Comparison of ENCODE assay signal across 1 cellular context in genomic region chr2:241637233-241638062, GRCh38.
A peak's percentile ranks its signal among the peaks of the same experiment; 100 is the strongest.
TF ChIP-seq lines count a peak whose summit lies in the region.

Gene ATG4B (plus strand): TSS chr2:241637693. CDS start chr2:241637715, 22 bp downstream.

TF ChIP-seq in HepG2, 621 proteins besides CTCF, POLR2A, EP300 and RAD21 (continued from another document and continues in another):
- peak; percentile 97 for TF ChIP-seq ZNF574 (CRISPR knock-in tag; IDR thresholded peaks at IDR 0.05)
- peak; percentile 72; the same call in 1 of the 2 replicates for TF ChIP-seq CSRNP1 (CRISPR knock-in tag; IDR thresholded peaks at IDR 0.05)
- TF ChIP-seq POGZ (CRISPR knock-in tag; IDR thresholded peaks at IDR 0.05), result peak; percentile 70; the same call in 1 of the 2 replicates
- TF ChIP-seq ZNF441 (CRISPR knock-in tag; IDR thresholded peaks at IDR 0.05; ENCODE audit: borderline replicate concordance), result peak; percentile 27; the same call in 1 of the 2 replicates
- TF ChIP-seq ZNF747 (CRISPR knock-in tag; IDR thresholded peaks at IDR 0.05; ENCODE audit: borderline replicate concordance), result peak; percentile 95
- TF ChIP-seq GLI4 (CRISPR knock-in tag; IDR thresholded peaks at IDR 0.05; ENCODE audit: borderline replicate concordance), result no peak
- TF ChIP-seq KDM5B (CRISPR knock-in tag; IDR thresholded peaks at IDR 0.05; ENCODE audit: borderline replicate concordance), result peak; percentile 91; the same call in 1 of the 2 replicates
- TF ChIP-seq PTBP1 (IDR thresholded peaks at IDR 0.05; ENCODE audit: low read depth, low read length, poor library complexity, severe bottlenecking), result peak; percentile 40
- peak; percentile 83 for TF ChIP-seq SP4 (CRISPR knock-in tag; IDR thresholded peaks at IDR 0.05)
- TF ChIP-seq HDAC2 (CRISPR knock-in tag; IDR thresholded peaks at IDR 0.05), result peak; percentile 79; the same call in 1 of the 2 replicates
- no peak for TF ChIP-seq KAT2B (IDR thresholded peaks at IDR 0.05; ENCODE audit: borderline replicate concordance, low read depth, low read length)
- no peak for TF ChIP-seq ZNF749 (CRISPR knock-in tag; IDR thresholded peaks at IDR 0.05; ENCODE audit: borderline replicate concordance)
- TF ChIP-seq FOXA1 (IDR thresholded peaks at IDR 0.05), result no peak
- peak; percentile 38; the same call in 1 of the 2 replicates for TF ChIP-seq FOXA1 (CRISPR knock-in tag; IDR thresholded peaks at IDR 0.05)
- TF ChIP-seq ZNF569 (CRISPR knock-in tag; IDR thresholded peaks at IDR 0.05; ENCODE audit: borderline replicate concordance), result no peak
- TF ChIP-seq ZBTB44 (CRISPR knock-in tag; IDR thresholded peaks at IDR 0.05), result peak; percentile 57; the same call in 1 of the 2 replicates
- TF ChIP-seq ZBTB20 (CRISPR knock-in tag; IDR thresholded peaks at IDR 0.05; ENCODE audit: borderline replicate concordance, low read depth), result peak; percentile 64; the same call in 1 of the 2 replicates
- TF ChIP-seq FOXK1 (CRISPR knock-in tag; IDR thresholded peaks at IDR 0.05; ENCODE audit: borderline replicate concordance, low read depth), result peak; percentile 94
- peak; percentile 74 for TF ChIP-seq DMAP1 (CRISPR knock-in tag; IDR thresholded peaks at IDR 0.05)
- no peak for TF ChIP-seq ZNF30 (CRISPR knock-in tag; IDR thresholded peaks at IDR 0.05)
- 0 out of 2 replicates have a peak, but pooled peaks have one; percentile 41 for TF ChIP-seq RCOR2 (CRISPR knock-in tag; IDR thresholded peaks at IDR 0.05)
- TF ChIP-seq ZNF550 (CRISPR knock-in tag; IDR thresholded peaks at IDR 0.05; ENCODE audit: borderline replicate concordance), result no peak
- 0 out of 2 replicates have a peak, but pooled peaks have one; percentile 37 for TF ChIP-seq SP140L (CRISPR knock-in tag; IDR thresholded peaks at IDR 0.05; ENCODE audit: borderline replicate concordance)
- no peak for TF ChIP-seq HMG20B (CRISPR knock-in tag; conservative IDR thresholded peaks at IDR 0.05)
- no peak; the same call in 1 of the 2 replicates for TF ChIP-seq ZNF580 (CRISPR knock-in tag; IDR thresholded peaks at IDR 0.05; ENCODE audit: borderline replicate concordance, low read depth)
- no peak for TF ChIP-seq SRSF9 (IDR thresholded peaks at IDR 0.05; ENCODE audit: borderline replicate concordance, insufficient read depth, low read depth, low read length, poor library complexity, severe bottlenecking)
- 0 out of 2 replicates have a peak, but pooled peaks have one; percentile 81 for TF ChIP-seq ZNF713 (CRISPR knock-in tag; IDR thresholded peaks at IDR 0.05)
- TF ChIP-seq ZNF260 (CRISPR knock-in tag; IDR thresholded peaks at IDR 0.05; ENCODE audit: borderline replicate concordance, low read depth), result 0 out of 2 replicates have a peak, but pooled peaks have one; percentile 69
- TF ChIP-seq GMEB2 (CRISPR knock-in tag; IDR thresholded peaks at IDR 0.05; ENCODE audit: low read depth), result peak; percentile 95
- TF ChIP-seq PHB2 (IDR thresholded peaks at IDR 0.05; ENCODE audit: partially characterized antibody), result no peak
- peak; percentile 86; the same call in 1 of the 2 replicates for TF ChIP-seq CBX5 (CRISPR knock-in tag; IDR thresholded peaks at IDR 0.05; ENCODE audit: borderline replicate concordance)
- TF ChIP-seq GTF2F1 (IDR thresholded peaks at IDR 0.05; ENCODE audit: low read length), result no peak
- TF ChIP-seq ZBTB7B (CRISPR knock-in tag; IDR thresholded peaks at IDR 0.05), result peak; percentile 83
- TF ChIP-seq ZFP91 (CRISPR knock-in tag; IDR thresholded peaks at IDR 0.05; ENCODE audit: borderline replicate concordance), result peak; percentile 91
- TF ChIP-seq KAT8 (CRISPR knock-in tag; IDR thresholded peaks at IDR 0.05), result peak; percentile 95
- peak; percentile 90 for TF ChIP-seq ZNF205 (CRISPR knock-in tag; IDR thresholded peaks at IDR 0.05)
- TF ChIP-seq SALL1 (CRISPR knock-in tag; IDR thresholded peaks at IDR 0.05), result peak; percentile 85
- TF ChIP-seq HMGXB3 (CRISPR knock-in tag; IDR thresholded peaks at IDR 0.05; ENCODE audit: borderline replicate concordance), result peak; percentile 90; the same call in 1 of the 2 replicates
- TF ChIP-seq RBAK (CRISPR knock-in tag; IDR thresholded peaks at IDR 0.05), result no peak
- TF ChIP-seq NR0B2 (CRISPR knock-in tag; IDR thresholded peaks at IDR 0.05), result no peak; the same call in 1 of the 2 replicates
- TF ChIP-seq GATA4 (IDR thresholded peaks at IDR 0.05; ENCODE audit: borderline replicate concordance, low read depth), result peak; percentile 73
- TF ChIP-seq ZNF704 (CRISPR knock-in tag; IDR thresholded peaks at IDR 0.05; ENCODE audit: borderline replicate concordance), result peak; percentile 92
- TF ChIP-seq TAF1 (CRISPR knock-in tag; IDR thresholded peaks at IDR 0.05), result peak; percentile 88
- no peak for TF ChIP-seq ZNF253 (CRISPR knock-in tag; IDR thresholded peaks at IDR 0.05; ENCODE audit: borderline replicate concordance)
- TF ChIP-seq ZNF331 (CRISPR knock-in tag; IDR thresholded peaks at IDR 0.05), result peak; percentile 83
